ENCODE assay signal across 1 cellular context in genomic region chr2:55175254-55176093, GRCh38.
TF ChIP-seq lines count a peak whose summit lies in the region.

No MANE protein-coding gene starts in this region.

TF ChIP-seq in HEK293, 187 proteins besides CTCF, POLR2A, EP300 and RAD21 (continued from another document):
- TF ChIP-seq, protein P1, sequence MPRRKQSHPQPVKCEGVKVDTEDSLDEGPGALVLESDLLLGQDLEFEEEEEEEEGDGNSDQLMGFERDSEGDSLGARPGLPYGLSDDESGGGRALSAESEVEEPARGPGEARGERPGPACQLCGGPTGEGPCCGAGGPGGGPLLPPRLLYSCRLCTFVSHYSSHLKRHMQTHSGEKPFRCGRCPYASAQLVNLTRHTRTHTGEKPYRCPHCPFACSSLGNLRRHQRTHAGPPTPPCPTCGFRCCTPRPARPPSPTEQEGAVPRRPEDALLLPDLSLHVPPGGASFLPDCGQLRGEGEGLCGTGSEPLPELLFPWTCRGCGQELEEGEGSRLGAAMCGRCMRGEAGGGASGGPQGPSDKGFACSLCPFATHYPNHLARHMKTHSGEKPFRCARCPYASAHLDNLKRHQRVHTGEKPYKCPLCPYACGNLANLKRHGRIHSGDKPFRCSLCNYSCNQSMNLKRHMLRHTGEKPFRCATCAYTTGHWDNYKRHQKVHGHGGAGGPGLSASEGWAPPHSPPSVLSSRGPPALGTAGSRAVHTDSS (tag by site-specific recombination; IDR thresholded peaks at IDR 0.05) = no peak
- TF ChIP-seq ZBTB21 (tag by site-specific recombination; IDR thresholded peaks at IDR 0.05) (peak; percentile 90), ZNF654 (tag by site-specific recombination; IDR thresholded peaks at IDR 0.05; ENCODE audit: low read depth) (peak; percentile 80), ZBTB17 (tag by site-specific recombination; IDR thresholded peaks at IDR 0.05) (peak; percentile 60; the same call in 1 of the 2 replicates), KLF8 (tag by site-specific recombination; IDR thresholded peaks at IDR 0.05) (no peak), ZNF26 (tag by site-specific recombination; IDR thresholded peaks at IDR 0.05) (no peak), ZNF274 (IDR thresholded peaks at IDR 0.05; ENCODE audit: low read length) (no peak), ZNF274 (tag by site-specific recombination; IDR thresholded peaks at IDR 0.05; ENCODE audit: borderline replicate concordance) (no peak), ZNF146 (tag by site-specific recombination; IDR thresholded peaks at IDR 0.05) (no peak), ZNF37A (tag by site-specific recombination; IDR thresholded peaks at IDR 0.05) (no peak), ZNF629 (tag by site-specific recombination; IDR thresholded peaks at IDR 0.05) (peak; percentile 91), ZNF2 (tag by site-specific recombination; IDR thresholded peaks at IDR 0.05) (0 out of 2 replicates have a peak, but pooled peaks have one; percentile 23), ZNF416 (tag by site-specific recombination; IDR thresholded peaks at IDR 0.05) (no peak), PRDM6 (tag by site-specific recombination; IDR thresholded peaks at IDR 0.05) (peak; percentile 37; the same call in 1 of the 2 replicates), ZNF449 (tag by site-specific recombination; IDR thresholded peaks at IDR 0.05) (no peak), ZSCAN5A (tag by site-specific recombination; IDR thresholded peaks at IDR 0.05) (no peak), MEIS1 (CRISPR knock-in tag; IDR thresholded peaks at IDR 0.05; ENCODE audit: borderline replicate concordance) (no peak)
- TF ChIP-seq, protein P2, sequence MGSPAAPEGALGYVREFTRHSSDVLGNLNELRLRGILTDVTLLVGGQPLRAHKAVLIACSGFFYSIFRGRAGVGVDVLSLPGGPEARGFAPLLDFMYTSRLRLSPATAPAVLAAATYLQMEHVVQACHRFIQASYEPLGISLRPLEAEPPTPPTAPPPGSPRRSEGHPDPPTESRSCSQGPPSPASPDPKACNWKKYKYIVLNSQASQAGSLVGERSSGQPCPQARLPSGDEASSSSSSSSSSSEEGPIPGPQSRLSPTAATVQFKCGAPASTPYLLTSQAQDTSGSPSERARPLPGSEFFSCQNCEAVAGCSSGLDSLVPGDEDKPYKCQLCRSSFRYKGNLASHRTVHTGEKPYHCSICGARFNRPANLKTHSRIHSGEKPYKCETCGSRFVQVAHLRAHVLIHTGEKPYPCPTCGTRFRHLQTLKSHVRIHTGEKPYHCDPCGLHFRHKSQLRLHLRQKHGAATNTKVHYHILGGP (tag by site-specific recombination; IDR thresholded peaks at IDR 0.05) = no peak
- TF ChIP-seq, protein P3, sequence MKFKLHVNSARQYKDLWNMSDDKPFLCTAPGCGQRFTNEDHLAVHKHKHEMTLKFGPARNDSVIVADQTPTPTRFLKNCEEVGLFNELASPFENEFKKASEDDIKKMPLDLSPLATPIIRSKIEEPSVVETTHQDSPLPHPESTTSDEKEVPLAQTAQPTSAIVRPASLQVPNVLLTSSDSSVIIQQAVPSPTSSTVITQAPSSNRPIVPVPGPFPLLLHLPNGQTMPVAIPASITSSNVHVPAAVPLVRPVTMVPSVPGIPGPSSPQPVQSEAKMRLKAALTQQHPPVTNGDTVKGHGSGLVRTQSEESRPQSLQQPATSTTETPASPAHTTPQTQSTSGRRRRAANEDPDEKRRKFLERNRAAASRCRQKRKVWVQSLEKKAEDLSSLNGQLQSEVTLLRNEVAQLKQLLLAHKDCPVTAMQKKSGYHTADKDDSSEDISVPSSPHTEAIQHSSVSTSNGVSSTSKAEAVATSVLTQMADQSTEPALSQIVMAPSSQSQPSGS (tag by site-specific recombination; IDR thresholded peaks at IDR 0.05; ENCODE audit: low read depth) = peak; percentile 92
- TF ChIP-seq, protein P4, sequence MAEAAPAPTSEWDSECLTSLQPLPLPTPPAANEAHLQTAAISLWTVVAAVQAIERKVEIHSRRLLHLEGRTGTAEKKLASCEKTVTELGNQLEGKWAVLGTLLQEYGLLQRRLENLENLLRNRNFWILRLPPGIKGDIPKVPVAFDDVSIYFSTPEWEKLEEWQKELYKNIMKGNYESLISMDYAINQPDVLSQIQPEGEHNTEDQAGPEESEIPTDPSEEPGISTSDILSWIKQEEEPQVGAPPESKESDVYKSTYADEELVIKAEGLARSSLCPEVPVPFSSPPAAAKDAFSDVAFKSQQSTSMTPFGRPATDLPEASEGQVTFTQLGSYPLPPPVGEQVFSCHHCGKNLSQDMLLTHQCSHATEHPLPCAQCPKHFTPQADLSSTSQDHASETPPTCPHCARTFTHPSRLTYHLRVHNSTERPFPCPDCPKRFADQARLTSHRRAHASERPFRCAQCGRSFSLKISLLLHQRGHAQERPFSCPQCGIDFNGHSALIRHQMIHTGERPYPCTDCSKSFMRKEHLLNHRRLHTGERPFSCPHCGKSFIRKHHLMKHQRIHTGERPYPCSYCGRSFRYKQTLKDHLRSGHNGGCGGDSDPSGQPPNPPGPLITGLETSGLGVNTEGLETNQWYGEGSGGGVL (tag by site-specific recombination; IDR thresholded peaks at IDR 0.05) = no peak
